Comparison of ENCODE assay signal across 7 cellular contexts in the genomic region with DNA sequence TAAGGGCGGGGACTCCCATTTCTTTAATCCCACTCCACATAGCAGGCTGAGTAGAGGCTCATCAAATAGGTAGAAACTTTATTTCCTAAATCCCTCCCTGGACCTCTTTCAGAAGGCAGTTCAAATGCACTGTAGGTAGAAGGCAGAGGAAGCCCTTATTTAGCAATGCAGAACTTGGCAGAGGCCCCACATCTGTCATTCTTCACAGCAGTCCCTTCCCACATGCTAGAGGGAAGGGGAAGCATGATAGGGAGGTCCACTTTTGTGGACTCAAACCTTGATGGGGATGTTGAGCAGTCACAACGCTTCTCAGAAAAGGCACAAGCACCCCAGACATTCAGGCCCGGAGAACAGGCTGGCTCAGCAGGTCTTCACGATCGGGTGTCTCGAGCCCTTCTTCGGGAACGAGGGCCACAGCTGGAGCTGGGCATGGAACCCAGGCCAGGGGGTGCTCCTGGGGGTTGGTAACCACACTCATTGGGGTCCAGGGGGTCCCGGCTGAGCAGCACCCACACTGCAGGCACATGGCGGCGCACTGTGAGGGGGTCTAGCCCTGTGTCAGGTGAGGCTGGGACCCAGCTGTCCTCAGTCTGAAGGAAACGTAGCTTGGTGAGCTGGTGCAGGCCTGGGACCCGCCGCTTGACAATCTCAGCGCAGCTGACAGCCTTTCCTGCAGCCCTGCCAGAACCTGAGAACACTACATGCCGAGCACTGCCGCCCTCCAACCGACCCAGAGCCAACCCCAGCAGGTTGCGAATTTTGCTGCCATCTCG. TPM values are rescaled to one million over a fixed set of nuclear protein-coding genes. Genes with fewer than 3 reads are reported as not detected.
DNase-seq lines count a peak whose midpoint lies in the region; ATAC-seq and TF ChIP-seq lines count a peak whose summit lies in the region.

No MANE protein-coding gene starts in this region.

- DNase-seq in HAP-1 (ENCODE audit: low spot score in 2 of 2) (no peak), RWPE1 (ENCODE audit: low spot score) (no peak), fibroblast of lung (ENCODE audit: low read depth in 2 of 2) (no peak), medulla oblongata (ENCODE audit: extremely low spot score) (no peak)

- no peaks in the 10 kb centered on the region for H3K27me3 ChIP-seq in HAP-1 (ENCODE audit: low read depth)
- H3K27me3 ChIP-seq in fibroblast of lung (ENCODE audit: control insufficient read depth, insufficient read depth, low read length): peaks cover 2% of the 10 kb centered on the region
- H3K27me3 ChIP-seq in rectal smooth muscle tissue (ENCODE audit: control insufficient read depth, insufficient read depth, low read length): no peaks in the 10 kb centered on the region

- H3K36me3 ChIP-seq in HAP-1 (replicated peaks): peaks cover 19% of the 10 kb centered on the region; the same call in 1 of the 2 replicates
- H3K36me3 ChIP-seq in fibroblast of lung (ENCODE audit: control insufficient read depth, insufficient read depth, low read length): peaks cover 6% of the 10 kb centered on the region
- peaks cover 8% of the 10 kb centered on the region for H3K36me3 ChIP-seq in rectal smooth muscle tissue (ENCODE audit: control insufficient read depth, insufficient read depth, low read length)

- H2AFZ ChIP-seq in fibroblast of lung (ENCODE audit: low read length): no peak overlapping the region

- peak overlapping the region; percentile 95 for H3K27ac ChIP-seq in RWPE1
- no peak overlapping the region for H3K27ac ChIP-seq in fibroblast of lung (ENCODE audit: insufficient read depth, low read length)
- H3K27ac ChIP-seq in rectal smooth muscle tissue (ENCODE audit: low read depth, low read length): no peak overlapping the region

- in situ Hi-C loops in HAP-1 (cut with MboI; ENCODE audit: low sequenced_read_pairs): no loop called here

- POLR2A ChIA-PET in RWPE1 (lab: Yijun Ruan, JAX; ENCODE audit: low non-redundant PET): interaction anchor here (0.9 kb wide), 1 partner anchor 36 kb away, joined by 3 read pairs; the partner anchor contains the start of gene GALT

- H3K9ac ChIP-seq in fibroblast of lung (ENCODE audit: insufficient read depth, low read length) (no peak overlapping the region), rectal smooth muscle tissue (ENCODE audit: low read length) (no peak overlapping the region)

- H3K79me2 ChIP-seq in fibroblast of lung (ENCODE audit: control insufficient read depth, insufficient read depth, low read length): no peaks in the 10 kb centered on the region

- TF ChIP-seq CTCF in RWPE1 (conservative IDR thresholded peaks at IDR 0.05; ENCODE audit: low read depth) (no peak), fibroblast of lung (conservative IDR thresholded peaks at IDR 0.05 in 1 of 2, IDR thresholded peaks at IDR 0.05 in 1 of 2; ENCODE audit: low read depth in 1 of 2, low read length in 2 of 2) (no peak)

- peaks cover 17% of the 10 kb centered on the region for H3K4me1 ChIP-seq in HAP-1
- H3K4me1 ChIP-seq in fibroblast of lung (ENCODE audit: control insufficient read depth, extremely low read depth, insufficient read depth, low read length): peaks cover 7% of the 10 kb centered on the region
- peaks cover 6% of the 10 kb centered on the region for H3K4me1 ChIP-seq in rectal smooth muscle tissue (ENCODE audit: control insufficient read depth, insufficient read depth, low read length)

- peak overlapping the region; percentile 87 for H3K4me2 ChIP-seq in fibroblast of lung (ENCODE audit: extremely low read depth, insufficient read depth, low read length)

- ATAC-seq in HG03097 (IDR thresholded peaks at IDR 0.05; ENCODE audit: low FRiP score, unreplicated experiment): no peak
- no peak for ATAC-seq in GM19455 (IDR thresholded peaks at IDR 0.05; ENCODE audit: unreplicated experiment)

- peaks cover under 1% of the 10 kb centered on the region for H4K20me1 ChIP-seq in fibroblast of lung (ENCODE audit: control insufficient read depth, extremely low read depth, insufficient read depth, low read length)

- H3K4me3 ChIP-seq in HAP-1 (peak overlapping the region; percentile 87), fibroblast of lung (replicated peaks in 1 of 4; ENCODE audit: control extremely low read depth in 1 of 4, insufficient read depth in 1 of 4, low read depth in 3 of 4, low read length in 4 of 4) (peak overlapping the region in 2 of 4 experiments; percentile 85 to 93), rectal smooth muscle tissue (ENCODE audit: low read length) (peak overlapping the region; percentile 83)

- CTCF ChIA-PET in RWPE1 (lab: Yijun Ruan, JAX): interaction anchor here (0.6 kb wide), 1 partner anchor 8 kb away, joined by 3 read pairs; no protein-coding TSS in a partner anchor

- no peaks in the 10 kb centered on the region for H3K9me3 ChIP-seq in HAP-1
- H3K9me3 ChIP-seq in fibroblast of lung (ENCODE audit: control insufficient read depth, insufficient read depth, low read depth, low read length): no peaks in the 10 kb centered on the region

RNA-seq across cellular contexts. Expression of gene RPP25L, which starts 1.3 kb away (rescaled TPM):
- 25.7 and 34.3 TPM in 2 replicates for total RNA-seq in fibroblast of lung
- 12.6 and 13.5 TPM in 2 replicates for polyA plus RNA-seq in fibroblast of lung
- 22.0 and 24.5 TPM in 2 replicates for polyA plus RNA-seq in fibroblast of lung (2012)
- 7.3 and 16.9 TPM in 2 replicates for polyA minus RNA-seq in fibroblast of lung (ENCODE audit: low replicate concordance)

RNA-seq across cellular contexts. Expression of gene DCTN3, which starts 9.7 kb away (rescaled TPM):
- total RNA-seq in fibroblast of lung: 95.8 and 106 TPM in 2 replicates
- 157 and 194 TPM in 2 replicates for polyA plus RNA-seq in fibroblast of lung
- polyA plus RNA-seq in fibroblast of lung (2012): 146 and 192 TPM in 2 replicates
- 127 and 144 TPM in 2 replicates for polyA minus RNA-seq in fibroblast of lung (ENCODE audit: low replicate concordance)

RNA-seq across cellular contexts. Expression of gene ARID3C, which starts 18.2 kb away (rescaled TPM):
- total RNA-seq in fibroblast of lung: under 0.01 and 0.17 TPM in 2 replicates
- not detected in 2 replicates for polyA plus RNA-seq in fibroblast of lung
- 0.08 and 0.09 TPM in 2 replicates for polyA plus RNA-seq in fibroblast of lung (2012)
- polyA minus RNA-seq in fibroblast of lung (ENCODE audit: low replicate concordance): not detected in 2 replicates

RNA-seq across cellular contexts. Expression of gene CNTFR, which starts 21.1 kb away (rescaled TPM):
- 0.26 TPM in 1 of 2 replicates, not detected in the other for total RNA-seq in fibroblast of lung
- polyA plus RNA-seq in fibroblast of lung: 0.18 TPM in 1 of 2 replicates, not detected in the other
- 0.06 TPM in 1 of 2 replicates, not detected in the other for polyA plus RNA-seq in fibroblast of lung (2012)
- polyA minus RNA-seq in fibroblast of lung (ENCODE audit: low replicate concordance): not detected in 2 replicates

RNA-seq across cellular contexts. Expression of gene SIGMAR1, which starts 27.0 kb away (rescaled TPM):
- 23.4 and 52.5 TPM in 2 replicates for total RNA-seq in fibroblast of lung
- 61.2 and 87.2 TPM in 2 replicates for polyA plus RNA-seq in fibroblast of lung
- 90.1 and 133 TPM in 2 replicates for polyA plus RNA-seq in fibroblast of lung (2012)
- polyA minus RNA-seq in fibroblast of lung (ENCODE audit: low replicate concordance): 114 and 160 TPM in 2 replicates
